16 cellular contexts compared by ENCODE assay signal in the genomic region with DNA sequence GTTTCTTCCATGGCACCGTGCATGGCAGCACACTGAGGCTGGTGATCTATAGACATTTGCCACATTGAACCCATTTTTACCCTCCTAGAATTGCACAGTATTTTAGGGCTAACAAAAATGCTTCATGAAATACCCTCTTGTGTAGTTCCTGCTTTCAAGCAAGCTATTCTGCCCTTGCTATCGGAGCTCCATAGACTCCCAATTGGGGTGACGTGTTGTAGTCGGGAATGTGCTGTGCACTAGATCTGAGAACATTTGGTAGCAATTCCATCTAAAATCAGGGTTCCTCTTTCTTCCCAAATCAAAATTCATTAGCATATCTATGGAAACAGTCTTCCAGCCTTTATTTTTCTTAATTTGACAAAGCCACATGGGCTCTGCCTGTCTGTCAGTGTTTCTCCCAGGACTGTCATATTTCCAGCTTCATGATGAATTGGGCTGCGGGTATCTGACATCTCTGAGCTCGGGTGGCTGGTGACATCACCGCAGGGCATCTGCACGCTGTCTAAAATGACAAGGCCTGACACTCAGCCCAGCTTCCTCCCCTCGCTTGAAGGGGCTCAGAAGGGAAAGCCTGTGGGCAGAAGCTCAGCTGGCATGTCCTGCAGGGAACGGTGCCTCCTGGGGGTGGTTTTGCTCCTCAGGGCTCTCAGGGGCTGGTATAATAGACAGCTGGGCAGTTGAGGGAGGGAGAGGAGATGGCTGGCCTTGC.
"Had no signal": no experiment of that assay in that cellular context is flagged by ENCODE, and none has a peak within 500 bp of the region (broad histone marks: within the 10 kb centered on the region; RNA-seq: fewer than 3 reads in every experiment).

No MANE protein-coding gene starts in this region.

- ATAC-seq: gastroesophageal sphincter; lower lobe of right lung; naive thymus-derived CD4-positive, alpha-beta T cell; stimulated activated naive CD8-positive, alpha-beta T cell treated with anti-CD3 and anti-CD28 coated beads, Interleukin-15, Interleukin-2, amounts not matched to agents 100 U/mL and 50 U/mL, for 24 hours; upper lobe of right lung had no signal

- H3K9me3 ChIP-seq: gastroesophageal sphincter, lower lobe of right lung, sigmoid colon, suprapubic skin, upper lobe of right lung had no signal

- H3K4me1 Mint-ChIP-seq: naive thymus-derived CD4-positive, alpha-beta T cell had no signal

- H3K36me3 Mint-ChIP-seq: activated naive CD8-positive, alpha-beta T cell; naive thymus-derived CD4-positive, alpha-beta T cell had no signal

- H3K4me1 ChIP-seq: gastroesophageal sphincter, lower lobe of right lung, sigmoid colon, suprapubic skin, upper lobe of right lung had no signal

- H3K4me3 Mint-ChIP-seq: activated naive CD8-positive, alpha-beta T cell; activated T-cell treated with anti-CD3 and anti-CD28 coated beads, Interleukin-2, amount 50 U/mL, for 24 hours; naive thymus-derived CD4-positive, alpha-beta T cell; T-helper 2 cell treated with Interferon-gamma antibody and Interleukin-4, amounts not matched to agents 5 μg/mL and 100 μg/mL, for 36 hours had no signal

- DNase-seq: activated effector memory CD4-positive, alpha-beta T cell treated with anti-CD3 and anti-CD28 coated beads, Interleukin-2, amount 50 U/mL, for 16 hours; activated T-cell treated with anti-CD3 and anti-CD28 coated beads, Interleukin-2, amount 50 U/mL, for 24 hours; kidney glomerular epithelial cell; lower lobe of right lung; midbrain; naive thymus-derived CD4-positive, alpha-beta T cell; sigmoid colon; stimulated activated CD4-positive, alpha-beta T cell treated with anti-CD3 and anti-CD28 coated beads, Interleukin-2, amount 100 ng/mL, for 48 hours; stimulated activated naive CD8-positive, alpha-beta T cell treated with anti-CD3 and anti-CD28 coated beads, Interleukin-15, Interleukin-2, amounts not matched to agents 100 U/mL and 50 U/mL, for 24 hours; SW 1271; upper lobe of right lung had no signal

- H3K27ac ChIP-seq: gastroesophageal sphincter, lower lobe of right lung, sigmoid colon, suprapubic skin, upper lobe of right lung had no signal

- H3K36me3 ChIP-seq: gastroesophageal sphincter, lower lobe of right lung, sigmoid colon, suprapubic skin, upper lobe of right lung had no signal

- H3K27me3 ChIP-seq: gastroesophageal sphincter, sigmoid colon, suprapubic skin, upper lobe of right lung had no signal

- H3K27me3 Mint-ChIP-seq: activated naive CD8-positive, alpha-beta T cell; progenitor cell of endocrine pancreas had no signal

- H3K4me3 ChIP-seq: gastroesophageal sphincter, lower lobe of right lung, sigmoid colon, suprapubic skin, upper lobe of right lung had no signal

- H3K27ac Mint-ChIP-seq: activated naive CD8-positive, alpha-beta T cell; activated T-cell treated with anti-CD3 and anti-CD28 coated beads, Interleukin-2, amount 50 U/mL, for 24 hours; naive thymus-derived CD4-positive, alpha-beta T cell; progenitor cell of endocrine pancreas; T-helper 2 cell treated with Interferon-gamma antibody and Interleukin-4, amounts not matched to agents 5 μg/mL and 100 μg/mL, for 36 hours had no signal

- H3K9me3 Mint-ChIP-seq: activated T-cell treated with anti-CD3 and anti-CD28 coated beads, Interleukin-2, amount 50 U/mL, for 24 hours; T-helper 2 cell treated with Interferon-gamma antibody and Interleukin-4, amounts not matched to agents 5 μg/mL and 100 μg/mL, for 36 hours had no signal
